16 cellular contexts compared by ENCODE assay signal in the genomic region with DNA sequence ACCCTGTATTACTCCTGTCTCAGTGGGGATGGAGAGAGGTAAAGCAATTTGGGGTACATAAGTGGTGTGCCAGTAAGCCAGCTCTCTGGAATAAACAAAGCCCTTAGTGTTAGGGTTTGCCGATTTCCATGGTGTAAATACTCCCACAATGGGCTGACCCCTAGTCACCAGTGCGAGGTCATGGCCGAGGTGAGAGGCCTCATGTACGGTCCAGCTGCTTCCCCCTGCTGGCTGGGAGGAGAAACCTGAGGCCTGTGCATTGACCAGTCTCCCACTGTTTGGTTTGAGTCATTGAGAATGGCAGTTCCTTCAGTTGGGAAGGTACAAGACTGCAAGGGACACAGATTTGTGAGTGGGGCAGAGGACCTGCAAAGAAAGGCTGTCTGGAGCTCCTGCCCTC.
DNase-seq lines count a peak whose midpoint lies in the region; ATAC-seq, FAIRE-seq and TF ChIP-seq lines count a peak whose summit lies in the region.
"Had no signal": no experiment of that assay in that cellular context is flagged by ENCODE, and none has a peak within 500 bp of the region (broad histone marks: within the 10 kb centered on the region; RNA-seq: fewer than 3 reads in every experiment).

No MANE protein-coding gene starts in this region.

- H3K79me2 ChIP-seq in GM12878 (ENCODE audit: control insufficient read depth, insufficient read depth, low read length), result no peaks in the 10 kb centered on the region

- no peaks in the 10 kb centered on the region for H4K20me1 ChIP-seq in GM12878 (ENCODE audit: control insufficient read depth, insufficient read depth)

- in situ Hi-C loops in GM12878 (cut with MboI), result no loop called here

- TF ChIP-seq POLR2A in GM12878 (IDR thresholded peaks at IDR 0.05; ENCODE audit: low read depth, low read length), result no peak

- no peaks in the 10 kb centered on the region for H3K27me3 ChIP-seq in GM12878 (replicated peaks in 1 of 2; ENCODE audit: control insufficient read depth in 2 of 2, insufficient read depth in 2 of 2, low read length in 1 of 2)

- H3K4me3 ChIP-seq in GM12878, result no peak overlapping the region

- FAIRE-seq in GM12878 (lab: Jason Lieb, UNC), result no peak
- FAIRE-seq: GM12892, GM19239 had no signal

- no peak for TF ChIP-seq RAD21 in GM12878 (IDR thresholded peaks at IDR 0.05; ENCODE audit: insufficient read depth, low read depth, low read length)

- no peaks in the 10 kb centered on the region for H3K36me3 ChIP-seq in GM12878 (ENCODE audit: control insufficient read depth in 2 of 2, insufficient read depth in 2 of 2, low read length in 1 of 2)

- CTCF ChIA-PET in GM12878 (lab: Yijun Ruan, JAX), result no interaction called here

- no peaks in the 10 kb centered on the region for H3K4me1 ChIP-seq in GM12878 (ENCODE audit: control insufficient read depth, insufficient read depth, low read length)

- RAD21 ChIA-PET in GM12878 (lab: Charles Lee; ENCODE audit: unreplicated experiment), result no interaction called here

- intact Hi-C loops in GM12878 (cut with micrococcal nuclease; ENCODE audit: unreplicated experiment), result no loop called here

- H3K9me3 ChIP-seq in GM12878 (replicated peaks; ENCODE audit: control insufficient read depth, insufficient read depth, low read length), result no peaks in the 10 kb centered on the region; the same call in 2 of the 3 replicates
- H3K9me3 ChIP-seq: Caco-2 had no signal

- TF ChIP-seq EP300 in GM12878 (IDR thresholded peaks at IDR 0.05; ENCODE audit: borderline replicate concordance in 1 of 2, control insufficient read depth in 1 of 2, low read depth in 2 of 2, low read length in 2 of 2), result no peak

- no TSS peak for BruUV-seq in GM12878 (replicated peaks; lab: Mats Ljungman, UMichigan)

- DNase-seq in DMS53 (lab: John Stamatoyannopoulos, UW) (peak; percentile 13), DMS53 treated with DMSO at 0.1 percent for 48 hours (lab: John Stamatoyannopoulos, UW; ENCODE audit: unreplicated experiment) (no peak), GM12878 (ENCODE audit: low read depth, low spot score) (no peak)
- DNase-seq in activated CD4-positive, alpha-beta T cell treated with anti-CD3 and anti-CD28 coated beads for 48 hours, result no peak
- DNase-seq: CD8-positive, alpha-beta memory T cell; IMR-90; KG1 had no signal

- no peak overlapping the region for H3K9ac ChIP-seq in GM12878 (ENCODE audit: control insufficient read depth, insufficient read depth, low read length)

- POLR2A ChIA-PET in GM12878 (lab: Charles Lee), result no interaction called here

- no peak overlapping the region for H2AFZ ChIP-seq in GM12878 (ENCODE audit: control insufficient read depth, low read depth, low read length)

- H3K27ac ChIP-seq in GM12878 (ENCODE audit: control insufficient read depth, insufficient read depth), result no peak overlapping the region
- H3K27ac ChIP-seq: 22Rv1, HL-60 had no signal

- peak; percentile 17; the same call in 1 of the 2 replicates for TF ChIP-seq CTCF in LNCAP (IDR thresholded peaks at IDR 0.05)
- no peak for TF ChIP-seq CTCF in GM12878 (IDR thresholded peaks at IDR 0.05 in 2 of 3, conservative IDR thresholded peaks at IDR 0.05 in 1 of 3; ENCODE audit: control insufficient read depth in 2 of 3, extremely low read depth in 1 of 3, insufficient read depth in 1 of 3, low read depth in 3 of 3, low read length in 3 of 3)

- SMC1A ChIA-PET in GM12878 (lab: Charles Lee; ENCODE audit: uncharacterized antibody, unreplicated experiment), result no interaction called here

- H3K4me2 ChIP-seq in GM12878 (ENCODE audit: control insufficient read depth, insufficient read depth), result no peak overlapping the region

- no peak for ATAC-seq in GM12878
- ATAC-seq in GM21526 (IDR thresholded peaks at IDR 0.05; ENCODE audit: low FRiP score, unreplicated experiment), result no peak
- ATAC-seq in HG02759 (IDR thresholded peaks at IDR 0.05; ENCODE audit: unreplicated experiment), result no peak
- ATAC-seq: HCT116 had no signal

- WGBS in GM12878 (ENCODE audit: insufficient coverage, insufficient replicate concordance, low lambda C conversion rate, missing lambda C conversion rate), result 25% methylated on average over 4 of the region's 4 CpGs

TF ChIP-seq in GM12878, 131 proteins besides CTCF, POLR2A, EP300 and RAD21:
- TF ChIP-seq NFXL1 (IDR thresholded peaks at IDR 0.05; ENCODE audit: borderline replicate concordance), result 0 out of 2 replicates have a peak, but pooled peaks have one; percentile 5
- TF ChIP-seq, protein P1, sequence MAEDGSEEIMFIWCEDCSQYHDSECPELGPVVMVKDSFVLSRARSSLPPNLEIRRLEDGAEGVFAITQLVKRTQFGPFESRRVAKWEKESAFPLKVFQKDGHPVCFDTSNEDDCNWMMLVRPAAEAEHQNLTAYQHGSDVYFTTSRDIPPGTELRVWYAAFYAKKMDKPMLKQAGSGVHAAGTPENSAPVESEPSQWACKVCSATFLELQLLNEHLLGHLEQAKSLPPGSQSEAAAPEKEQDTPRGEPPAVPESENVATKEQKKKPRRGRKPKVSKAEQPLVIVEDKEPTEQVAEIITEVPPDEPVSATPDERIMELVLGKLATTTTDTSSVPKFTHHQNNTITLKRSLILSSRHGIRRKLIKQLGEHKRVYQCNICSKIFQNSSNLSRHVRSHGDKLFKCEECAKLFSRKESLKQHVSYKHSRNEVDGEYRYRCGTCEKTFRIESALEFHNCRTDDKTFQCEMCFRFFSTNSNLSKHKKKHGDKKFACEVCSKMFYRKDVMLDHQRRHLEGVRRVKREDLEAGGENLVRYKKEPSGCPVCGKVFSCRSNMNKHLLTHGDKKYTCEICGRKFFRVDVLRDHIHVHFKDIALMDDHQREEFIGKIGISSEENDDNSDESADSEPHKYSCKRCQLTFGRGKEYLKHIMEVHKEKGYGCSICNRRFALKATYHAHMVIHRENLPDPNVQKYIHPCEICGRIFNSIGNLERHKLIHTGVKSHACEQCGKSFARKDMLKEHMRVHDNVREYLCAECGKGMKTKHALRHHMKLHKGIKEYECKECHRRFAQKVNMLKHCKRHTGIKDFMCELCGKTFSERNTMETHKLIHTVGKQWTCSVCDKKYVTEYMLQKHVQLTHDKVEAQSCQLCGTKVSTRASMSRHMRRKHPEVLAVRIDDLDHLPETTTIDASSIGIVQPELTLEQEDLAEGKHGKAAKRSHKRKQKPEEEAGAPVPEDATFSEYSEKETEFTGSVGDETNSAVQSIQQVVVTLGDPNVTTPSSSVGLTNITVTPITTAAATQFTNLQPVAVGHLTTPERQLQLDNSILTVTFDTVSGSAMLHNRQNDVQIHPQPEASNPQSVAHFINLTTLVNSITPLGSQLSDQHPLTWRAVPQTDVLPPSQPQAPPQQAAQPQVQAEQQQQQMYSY (CRISPR knock-in tag; IDR thresholded peaks at IDR 0.05), result no peak
